Comparison of ENCODE assay signal across 16 cellular contexts in genomic region chr1:53729536-53730485, GRCh38. TPM values are rescaled to one million over a fixed set of nuclear protein-coding genes. Genes with fewer than 3 reads are reported as not detected.
A peak's percentile ranks its signal among the peaks of the same experiment; 100 is the strongest.
DNase-seq lines count a peak whose midpoint lies in the region; FAIRE-seq and TF ChIP-seq lines count a peak whose summit lies in the region.
"Had no signal": no experiment of that assay in that cellular context is flagged by ENCODE, and none has a peak within 500 bp of the region (broad histone marks: within the 10 kb centered on the region; RNA-seq: fewer than 3 reads in every experiment).

No MANE protein-coding gene starts in this region.

- no peaks in the 10 kb centered on the region for H3K4me1 ChIP-seq in endothelial cell of umbilical vein (ENCODE audit: control insufficient read depth, extremely low read depth, insufficient read depth, low read length)
- H3K4me1 ChIP-seq in mesenchymal stem cell (ENCODE audit: control insufficient read depth, insufficient read depth, low read depth, low read length): peaks cover 25% of the 10 kb centered on the region

- H3K4me2 ChIP-seq in endothelial cell of umbilical vein (ENCODE audit: insufficient read depth, low read length) (no peak overlapping the region), mesenchymal stem cell (ENCODE audit: low read length, poor library complexity, severe bottlenecking) (peak overlapping the region; percentile 68)

- BruUV-seq in endothelial cell of umbilical vein (replicated peaks; lab: Mats Ljungman, UMichigan): no TSS peak

- H3K27me3 ChIP-seq in endothelial cell of umbilical vein (ENCODE audit: control insufficient read depth in 2 of 2, insufficient read depth in 2 of 2, low read length in 2 of 2) (peaks cover 19 to 46% of the 10 kb centered on the region in 2 experiments), mesenchymal stem cell (ENCODE audit: control insufficient read depth in 1 of 2, insufficient read depth in 1 of 2, low read length in 2 of 2) (peaks cover 0 to 29% of the 10 kb centered on the region in 2 experiments)

- H3K79me2 ChIP-seq in endothelial cell of umbilical vein (ENCODE audit: control insufficient read depth, insufficient read depth, low read length): no peaks in the 10 kb centered on the region

- dilution Hi-C loops in endothelial cell of umbilical vein (cut with MboI; ENCODE audit: extremely low pct_ligation_motif_present, low sequenced_read_pairs): no loop called here

- no peak overlapping the region for H4K8ac ChIP-seq in mesenchymal stem cell (ENCODE audit: low read length)

- CTCF ChIA-PET in AG04449 (lab: Yijun Ruan, JAX): interaction anchor here (0.7 to 2.8 kb wide), 3 partner anchors 8 to 245 kb away, joined by 6 to 9 read pairs (median 8); no protein-coding TSS in a partner anchor
- CTCF ChIA-PET in endothelial cell of umbilical vein (lab: Charles Lee): interaction anchor here (0.6 to 0.8 kb wide), 2 partner anchors 143 to 243 kb away, joined by 3 read pairs; no protein-coding TSS in a partner anchor

- H3K18ac ChIP-seq in mesenchymal stem cell (ENCODE audit: low read depth in 1 of 2, low read length in 2 of 2): no peak overlapping the region

- peaks cover 12% of the 10 kb centered on the region for H3K79me1 ChIP-seq in mesenchymal stem cell (replicated peaks; ENCODE audit: low read length, poor library complexity, severe bottlenecking)

- TF ChIP-seq CTCF in AG04449 (IDR thresholded peaks at IDR 0.05; ENCODE audit: insufficient read depth, low read length, missing control alignments) (no peak), endothelial cell of umbilical vein (IDR thresholded peaks at IDR 0.05; ENCODE audit: extremely low read depth in 1 of 2, insufficient read depth in 1 of 2, low read depth in 1 of 2, low read length in 2 of 2) (no peak)

- H4K20me1 ChIP-seq in endothelial cell of umbilical vein (replicated peaks; ENCODE audit: control insufficient read depth, extremely low read depth, insufficient read depth, low read length): no peaks in the 10 kb centered on the region

- intact Hi-C loops in endothelial cell of umbilical vein (cut with micrococcal nuclease): no loop called here

- H3K9ac ChIP-seq in endothelial cell of umbilical vein (replicated peaks; ENCODE audit: extremely low read depth, insufficient read depth, low read length): no peak overlapping the region
- no peak overlapping the region for H3K9ac ChIP-seq in mesenchymal stem cell (ENCODE audit: low read length)

- H3K4me3 ChIP-seq in AG04449 (ENCODE audit: low read depth, low read length) (peak overlapping the region; percentile 36), endothelial cell of umbilical vein (replicated peaks in 1 of 3; ENCODE audit: insufficient read depth in 1 of 3, low read depth in 1 of 3, low read length in 3 of 3) (no peak overlapping the region), mesenchymal stem cell (ENCODE audit: insufficient read depth in 1 of 2, low read depth in 1 of 2, low read length in 2 of 2) (no peak overlapping the region)

- H3K9me1 ChIP-seq in endothelial cell of umbilical vein (replicated peaks; ENCODE audit: control insufficient read depth, extremely low read depth, insufficient read depth, low read length): no peaks in the 10 kb centered on the region

- H3K14ac ChIP-seq in mesenchymal stem cell (ENCODE audit: low read length in 2 of 2): no peak overlapping the region

- H3K36me3 ChIP-seq in endothelial cell of umbilical vein (ENCODE audit: control insufficient read depth in 2 of 2, extremely low read depth in 1 of 2, insufficient read depth in 2 of 2, low read length in 2 of 2): no peaks in the 10 kb centered on the region
- peaks cover 0 to 5% of the 10 kb centered on the region in 2 experiments for H3K36me3 ChIP-seq in mesenchymal stem cell (ENCODE audit: control insufficient read depth in 1 of 2, insufficient read depth in 2 of 2, low read depth in 1 of 2, low read length in 2 of 2)

- no peak overlapping the region for H3K4ac ChIP-seq in mesenchymal stem cell (ENCODE audit: low read depth in 1 of 2, low read length in 2 of 2)

- H4K91ac ChIP-seq in mesenchymal stem cell (ENCODE audit: low read length): no peak overlapping the region

- no peak for TF ChIP-seq POLR2A in endothelial cell of umbilical vein (IDR thresholded peaks at IDR 0.05; ENCODE audit: low read depth, low read length)

- H2BK12ac ChIP-seq in mesenchymal stem cell (ENCODE audit: low read length in 2 of 2): no peak overlapping the region

- H3K9me3 ChIP-seq in endothelial cell of umbilical vein (replicated peaks; ENCODE audit: control insufficient read depth, insufficient read depth, low read length) (no peaks in the 10 kb centered on the region), mesenchymal stem cell (ENCODE audit: control insufficient read depth, low read length) (peaks cover 9% of the 10 kb centered on the region)

- H3K23ac ChIP-seq in mesenchymal stem cell (ENCODE audit: low read length in 2 of 2): no peak overlapping the region

- WGBS in mesenchymal stem cell: 92% methylated on average over 19 of the region's 19 CpGs

- H2AFZ ChIP-seq in endothelial cell of umbilical vein (ENCODE audit: low read depth, low read length): no peak overlapping the region
- H2AFZ ChIP-seq in mesenchymal stem cell (ENCODE audit: low read depth, low read length): no peak overlapping the region

- no peak overlapping the region for H2BK120ac ChIP-seq in mesenchymal stem cell (ENCODE audit: low read depth, low read length)

- H3K27ac ChIP-seq in endothelial cell of umbilical vein (ENCODE audit: insufficient read depth, low read depth, low read length) (no peak overlapping the region), mesenchymal stem cell (ENCODE audit: low read length, poor library complexity, severe bottlenecking) (peak overlapping the region; percentile 78)

- peak; percentile 82 for FAIRE-seq in RCC 7860 (lab: Jason Lieb, UNC)
- FAIRE-seq in endothelial cell of umbilical vein (lab: Jason Lieb, UNC): peak; percentile 15

- POLR2A ChIA-PET in AG04449 (lab: Yijun Ruan, JAX): interaction anchor here (0.6 kb wide), 1 partner anchor 155 kb away, joined by 3 read pairs; no protein-coding TSS in a partner anchor
- POLR2A ChIA-PET in endothelial cell of umbilical vein (lab: Charles Lee): no interaction called here

- H2AK5ac ChIP-seq in mesenchymal stem cell (ENCODE audit: low read length, severe bottlenecking): peak overlapping the region; percentile 59

- peak overlapping the region; percentile 80 for H2BK5ac ChIP-seq in mesenchymal stem cell (ENCODE audit: low read depth, low read length, poor library complexity, severe bottlenecking)

- H2BK15ac ChIP-seq in mesenchymal stem cell (ENCODE audit: low read depth, poor library complexity, severe bottlenecking): no peak overlapping the region

- no peak for DNase-seq in AG04449 (ENCODE audit: low read depth, low spot score)
- no peak for DNase-seq in RCC 7860 (ENCODE audit: low spot score)
- DNase-seq in endothelial cell of umbilical vein (ENCODE audit: low read depth, low spot score): no peak
- DNase-seq in mesenchymal stem cell: no peak
- DNase-seq in NCI-H1417 (lab: John Stamatoyannopoulos, UW): no peak
- no peak for DNase-seq in NCI-H1436 treated with DMSO at 0.1 percent for 48 hours (lab: John Stamatoyannopoulos, UW)
- no peak for DNase-seq in activated naive CD4-positive, alpha-beta T cell (lab: John Stamatoyannopoulos, UW)
- DNase-seq in NOMO-1 (lab: John Stamatoyannopoulos, UW; ENCODE audit: unreplicated experiment in 2 of 2): no peak
- DNase-seq: AML-193, DMS79, KBM-7, NCI-H1092, NCI-H187, NCI-H2171, NCI-H774, SHP77 treated with DMSO at 0.1 percent for 48 hours had no signal

TF ChIP-seq in endothelial cell of umbilical vein, 7 proteins besides CTCF, POLR2A, EP300 and RAD21:
- TF ChIP-seq FOS (IDR thresholded peaks at IDR 0.05; ENCODE audit: borderline replicate concordance, insufficient read depth, low read length): no peak
- TF ChIP-seq GATA2 (IDR thresholded peaks at IDR 0.05; ENCODE audit: insufficient read depth, insufficient read length, low read depth, low read length): no peak
- TF ChIP-seq POLR2AphosphoS5 (IDR thresholded peaks at IDR 0.05; ENCODE audit: insufficient read depth, low read depth, low read length): no peak
- TF ChIP-seq MYC (IDR thresholded peaks at IDR 0.05; ENCODE audit: low read depth, low read length): no peak
- TF ChIP-seq EZH2 (IDR thresholded peaks at IDR 0.05; ENCODE audit: borderline replicate concordance, low read depth, low read length, severe bottlenecking): no peak
- no peak for TF ChIP-seq JUN (IDR thresholded peaks at IDR 0.05; ENCODE audit: borderline replicate concordance, insufficient read depth, insufficient read length, low read depth)
- no peak for TF ChIP-seq MAX (IDR thresholded peaks at IDR 0.05; ENCODE audit: insufficient read depth, insufficient read length)

RNA-seq across cellular contexts. Expression of gene GLIS1, which starts 9.2 kb away (rescaled TPM):
- not detected in 2 replicates for total RNA-seq in endothelial cell of umbilical vein
- 0.03 TPM in 1 of 2 replicates, not detected in the other for polyA plus RNA-seq in endothelial cell of umbilical vein
- not detected in 2 replicates for polyA plus RNA-seq in endothelial cell of umbilical vein (2011; cell fraction: cytosol; rRNA removed)
- not detected in 2 replicates for polyA plus RNA-seq in endothelial cell of umbilical vein (2011; cell fraction: nucleus; rRNA removed)
- 0.11 and 0.25 TPM in 2 replicates for polyA plus RNA-seq in endothelial cell of umbilical vein (2012)
- not detected in 2 replicates for polyA minus RNA-seq in endothelial cell of umbilical vein
- polyA minus RNA-seq in endothelial cell of umbilical vein (2011; cell fraction: cytosol; rRNA and poly(A)+ RNA removed): not detected
- polyA minus RNA-seq in endothelial cell of umbilical vein (2011; cell fraction: nucleus; rRNA and poly(A)+ RNA removed): not detected in 2 replicates
- polyA plus RNA-seq in mesenchymal stem cell (2013, experiment 1 of 2): 0.29 TPM
- polyA plus RNA-seq in mesenchymal stem cell (2013, experiment 2 of 2): 0.29 TPM
